Comparison of ENCODE assay signal across 10 cellular contexts in the genomic region with DNA sequence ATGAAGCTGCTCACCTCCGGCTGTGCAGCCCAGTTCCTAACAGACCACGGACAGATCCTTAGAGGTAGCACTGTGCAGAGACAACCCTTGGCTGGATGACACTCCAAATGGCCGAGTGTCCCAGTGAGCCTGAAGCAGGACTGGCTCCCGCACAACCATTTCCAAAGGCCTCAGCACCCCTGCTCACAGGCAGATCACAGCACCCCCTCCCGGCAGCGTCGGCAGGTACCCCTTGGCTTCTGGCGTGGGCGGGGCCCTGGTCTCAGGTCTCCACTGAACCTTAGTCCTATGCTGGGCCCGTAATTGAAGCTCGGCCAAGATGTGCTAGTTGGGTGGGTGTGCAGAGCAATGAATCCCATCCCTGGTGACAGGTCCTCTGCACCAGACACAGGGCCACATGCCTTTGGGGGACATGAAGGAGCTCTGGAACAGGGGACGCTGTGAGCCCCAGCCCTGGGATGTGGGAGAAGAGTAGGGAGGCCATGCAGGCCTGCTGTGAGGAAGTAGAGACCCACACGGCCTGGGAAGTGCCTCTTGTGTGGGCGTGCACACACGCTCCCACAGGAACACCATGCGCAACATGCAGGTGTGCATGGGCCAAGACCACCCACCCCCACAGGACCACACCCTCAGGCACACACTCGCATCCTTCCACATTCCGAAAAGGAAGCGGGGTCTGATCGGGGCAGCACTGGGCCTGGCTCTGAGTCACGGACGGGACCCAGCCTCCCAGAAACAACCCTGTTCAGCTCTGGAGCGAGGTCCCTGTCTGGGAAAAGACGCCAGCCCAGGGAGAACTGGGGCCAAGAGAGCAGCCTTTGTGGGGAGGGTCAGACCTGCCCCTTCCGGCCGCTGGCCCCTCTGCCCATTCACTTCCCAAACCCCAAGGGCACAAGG. TPM values are rescaled to one million over a fixed set of nuclear protein-coding genes. Genes with fewer than 3 reads are reported as not detected.
DNase-seq lines count a peak whose midpoint lies in the region; ATAC-seq and TF ChIP-seq lines count a peak whose summit lies in the region.
"Had no signal": no experiment of that assay in that cellular context is flagged by ENCODE, and none has a peak within 500 bp of the region (broad histone marks: within the 10 kb centered on the region; RNA-seq: fewer than 3 reads in every experiment).

No MANE protein-coding gene starts in this region.

- no peak for TF ChIP-seq CTCF in breast epithelium (IDR thresholded peaks at IDR 0.05)

- no peaks in the 10 kb centered on the region for H3K9me3 Mint-ChIP-seq in central memory CD8-positive, alpha-beta T cell

- peak; percentile 57 for DNase-seq in activated CD4-positive, CD25-positive, alpha-beta regulatory T cell treated with anti-CD3 and anti-CD28 coated beads, Interleukin-2, amount 50 U/mL, for 16 hours (ENCODE audit: low read depth, low spot score)
- DNase-seq in central memory CD8-positive, alpha-beta T cell (ENCODE audit: low spot score in 2 of 2): peak; percentile 64 to 73
- DNase-seq in stimulated activated CD8-positive, alpha-beta memory T cell treated with anti-CD3 and anti-CD28 coated beads, Interleukin-15, amount 100 ng/mL, for 4 hours (ENCODE audit: low read depth in 2 of 2): peak; percentile 62 to 71
- DNase-seq in breast epithelium (ENCODE audit: low spot score in 2 of 2) (no peak), HCEC 1CT (no peak), cerebellar cortex (ENCODE audit: low spot score) (no peak), glomerular visceral epithelial cell (ENCODE audit: extremely low spot score) (no peak)

- in situ Hi-C loops in GM18951 (cut with MboI; ENCODE audit: low sequenced_read_pairs, unreplicated experiment): no loop called here

- peaks cover 11 to 19% of the 10 kb centered on the region in 2 donors for H3K4me1 ChIP-seq in breast epithelium

- no peak overlapping the region for H3K4me3 ChIP-seq in breast epithelium
- H3K4me3 ChIP-seq: lung had no signal

- intact Hi-C loops in breast epithelium (cut with DNase I; ENCODE audit: low total_unique reads): loop anchor here (1.0 kb wide), 1 partner anchor 36 kb away; no protein-coding TSS in a partner anchor

- ATAC-seq in central memory CD8-positive, alpha-beta T cell (replicated peaks; ENCODE audit: extremely low read depth, poor library complexity, severe bottlenecking): peak; percentile 7

- peaks cover 75% of the 10 kb centered on the region for H3K4me1 Mint-ChIP-seq in central memory CD8-positive, alpha-beta T cell

- H3K9me3 ChIP-seq in breast epithelium: no peaks in the 10 kb centered on the region
- H3K9me3 ChIP-seq: tibial nerve had no signal

- no peak overlapping the region for H3K27ac ChIP-seq in breast epithelium
- H3K27ac ChIP-seq: tibial nerve had no signal

- H3K36me3 ChIP-seq in breast epithelium: no peaks in the 10 kb centered on the region
- H3K36me3 ChIP-seq: tibial nerve had no signal

- no peaks in the 10 kb centered on the region for H3K27me3 Mint-ChIP-seq in central memory CD8-positive, alpha-beta T cell

- peaks cover 53% of the 10 kb centered on the region for H3K36me3 Mint-ChIP-seq in central memory CD8-positive, alpha-beta T cell (ENCODE audit: insufficient read depth)

- peak; percentile 62 for TF ChIP-seq POLR2A in GM18951 (IDR thresholded peaks at IDR 0.05; ENCODE audit: extremely low read depth, insufficient read depth, insufficient read length)
- no peak for TF ChIP-seq POLR2A in breast epithelium (IDR thresholded peaks at IDR 0.05)

- peak overlapping the region; percentile 96 for H3K4me3 Mint-ChIP-seq in central memory CD8-positive, alpha-beta T cell

- peak overlapping the region; percentile 97 for H3K27ac Mint-ChIP-seq in central memory CD8-positive, alpha-beta T cell (ENCODE audit: low read depth)

- no peaks in the 10 kb centered on the region for H3K27me3 ChIP-seq in breast epithelium

RNA-seq across cellular contexts. Expression of gene DUSP2, which starts 2.8 kb away (rescaled TPM):
- 10 to 100 TPM in 2 of 3 donors, 1 to 10 TPM in 1; 1.9 to 57.5 (median 12.8) TPM for total RNA-seq in breast epithelium

RNA-seq across cellular contexts. Expression of gene ASTL, which starts 4.2 kb away (rescaled TPM):
- under 1 TPM in 1 of 3 donors, not detected in 2; 0.32 TPM for total RNA-seq in breast epithelium
- total RNA-seq: lung had no signal

RNA-seq across cellular contexts. Expression of gene ADRA2B, which starts 26.1 kb away (rescaled TPM):
- total RNA-seq in breast epithelium: 1 to 10 TPM; 1.3 to 1.6 (median 1.4) TPM

Comparison
In these comparisons a context has a peak if more than half of its experiments do, and no peak if none do; other contexts are left out.
1. DNase-seq: peak in activated CD4-positive, CD25-positive, alpha-beta regulatory T cell treated with anti-CD3 and anti-CD28 coated beads, Interleukin-2, amount 50 U/mL, for 16 hours (single experiment), central memory CD8-positive, alpha-beta T cell (2 of 2) and stimulated activated CD8-positive, alpha-beta memory T cell treated with anti-CD3 and anti-CD28 coated beads, Interleukin-15, amount 100 ng/mL, for 4 hours (2 of 2); none in breast epithelium (0 of 2), HCEC 1CT (single experiment), cerebellar cortex (single experiment) and glomerular visceral epithelial cell (single experiment).